Comparison of ENCODE assay signal across 22 cellular contexts in genomic region chr1:226641671-226642231, GRCh38.
DNase-seq lines count a peak whose midpoint lies in the region; ATAC-seq and TF ChIP-seq lines count a peak whose summit lies in the region.
"Had no signal": no experiment of that assay in that cellular context is flagged by ENCODE, and none has a peak within 500 bp of the region (broad histone marks: within the 10 kb centered on the region; RNA-seq: fewer than 3 reads in every experiment).

No MANE protein-coding gene starts in this region.

- 94 to 95% methylated on average over 19 to 23 of the region's 23 CpGs for WGBS in aorta, 2 donors
- 95 to 96% methylated on average over 20 to 23 of the region's 23 CpGs for WGBS in tibial nerve, 2 donors

- POLR2A ChIA-PET in naive thymus-derived CD8-positive, alpha-beta T cell (lab: Charles Lee), result interaction anchor here (0.9 to 26.5 kb wide), 7 partner anchors 11 to 187 kb away, joined by 3 to 613 read pairs (median 10); no protein-coding TSS in a partner anchor

- H3K9me3 Mint-ChIP-seq in naive thymus-derived CD8-positive, alpha-beta T cell, result no peaks in the 10 kb centered on the region
- H3K9me3 Mint-ChIP-seq: activated CD4-positive, alpha-beta memory T cell treated with anti-CD3 and anti-CD28 coated beads, Interleukin-2, amount 10 ng/mL, durations not matched to agents 7 days and 5 days; activated T-cell treated with anti-CD3 and anti-CD28 coated beads, Interleukin-2, amount 50 U/mL, for 72 hours; GM23338 had no signal

- H3K36me3 ChIP-seq in aorta (ENCODE audit: control insufficient read depth in 1 of 2, insufficient read depth in 2 of 2, low read length in 1 of 2) (no peaks in the 10 kb centered on the region), tibial nerve (peaks cover 0 to 87% (median 7%) of the 10 kb centered on the region in 3 donors)

- H3K4me1 ChIP-seq in aorta (ENCODE audit: control insufficient read depth in 1 of 2, insufficient read depth in 2 of 2, low read length in 2 of 2), result no peaks in the 10 kb centered on the region
- H3K4me1 ChIP-seq in tibial nerve, result peaks cover 0 to 53% (median 27%) of the 10 kb centered on the region in 4 donors

- no peak overlapping the region for H3K4me3 Mint-ChIP-seq in naive thymus-derived CD8-positive, alpha-beta T cell
- H3K4me3 Mint-ChIP-seq: activated CD4-positive, alpha-beta memory T cell treated with anti-CD3 and anti-CD28 coated beads, Interleukin-2, amount 10 ng/mL, durations not matched to agents 7 days and 5 days; activated T-cell treated with anti-CD3 and anti-CD28 coated beads, Interleukin-2, amount 50 U/mL, for 72 hours; GM23338 had no signal

- ATAC-seq in left ventricle myocardium superior, result no peak
- ATAC-seq in naive thymus-derived CD8-positive, alpha-beta T cell, result no peak
- ATAC-seq in aorta (ENCODE audit: low FRiP score), result no peak
- ATAC-seq: activated T-cell treated with anti-CD3 and anti-CD28 coated beads, Interleukin-2, amount 50 U/mL, for 72 hours; GM23338; sciatic nerve had no signal

- TF ChIP-seq CTCF in tibial nerve (IDR thresholded peaks at IDR 0.05), result no peak

- peaks cover 29 to 69% (median 65%) of the 10 kb centered on the region in 4 donors for H3K4me1 Mint-ChIP-seq in naive thymus-derived CD8-positive, alpha-beta T cell

- TF ChIP-seq POLR2A in tibial nerve (IDR thresholded peaks at IDR 0.05), result no peak

- H3K9me3 ChIP-seq in aorta (ENCODE audit: control insufficient read depth, low read length), result no peaks in the 10 kb centered on the region
- no peaks in the 10 kb centered on the region for H3K9me3 ChIP-seq in tibial nerve
- H3K9me3 ChIP-seq: MG63, vagina had no signal

- TF ChIP-seq EP300 in tibial nerve (IDR thresholded peaks at IDR 0.05), result no peak

- DNase-seq in left ventricle myocardium superior, result peak; percentile 21
- DNase-seq in cardiac septum (ENCODE audit: low spot score), result no peak
- DNase-seq in naive thymus-derived CD8-positive, alpha-beta T cell, result peak in 1 of 10 donors; percentile 36
- peak; percentile 42 to 72 for DNase-seq in aorta
- DNase-seq in tibial nerve (ENCODE audit: low spot score in 2 of 2), result no peak
- no peak for DNase-seq in activated CD4-positive, alpha-beta T cell treated with anti-CD3 and anti-CD28 coated beads for 1 hour
- DNase-seq in NCI-H187 treated with DMSO at 0.1 percent for 48 hours (lab: John Stamatoyannopoulos, UW), result no peak
- DNase-seq: activated CD4-positive, alpha-beta memory T cell treated with anti-CD3 and anti-CD28 coated beads, Interleukin-2, amount 10 ng/mL, durations not matched to agents 7 days and 5 days; activated T-cell treated with anti-CD3 and anti-CD28 coated beads, Interleukin-2, amount 50 U/mL, for 72 hours; amniotic stem cell; IMR-90; MG63; midbrain; NCI-H1694; occipital lobe; stimulated activated CD4-positive, alpha-beta T cell treated with anti-CD3 and anti-CD28 coated beads, Interleukin-1b, Interleukin-23, amount 100 ng/mL, for 48 hours had no signal

- H3K27me3 ChIP-seq in aorta (ENCODE audit: control insufficient read depth in 1 of 2, insufficient read depth in 2 of 2, low read length in 1 of 2) (no peaks in the 10 kb centered on the region), tibial nerve (no peaks in the 10 kb centered on the region)
- H3K27me3 ChIP-seq: MG63, vagina had no signal

- peak overlapping the region in 8 of 10 donors; percentile 14 to 97 (median 90) for H3K27ac Mint-ChIP-seq in naive thymus-derived CD8-positive, alpha-beta T cell
- H3K27ac Mint-ChIP-seq: activated CD4-positive, alpha-beta memory T cell treated with anti-CD3 and anti-CD28 coated beads, Interleukin-2, amount 10 ng/mL, durations not matched to agents 7 days and 5 days; GM23338 had no signal

- no peaks in the 10 kb centered on the region for H3K27me3 Mint-ChIP-seq in naive thymus-derived CD8-positive, alpha-beta T cell
- H3K27me3 Mint-ChIP-seq: activated CD4-positive, alpha-beta memory T cell treated with anti-CD3 and anti-CD28 coated beads, Interleukin-2, amount 10 ng/mL, durations not matched to agents 7 days and 5 days had no signal

- intact Hi-C loops in left ventricle myocardium superior (cut with micrococcal nuclease) (no loop called here), cardiac septum (cut with DNase I) (no loop called here), aorta (cut with DNase I) (no loop called here)

- H3K27ac ChIP-seq in cingulate gyrus (ENCODE audit: low read depth, low read length) (peak overlapping the region; percentile 54), aorta (ENCODE audit: low read depth in 1 of 2, low read length in 2 of 2) (no peak overlapping the region), tibial nerve (peak overlapping the region in 2 of 4 donors; percentile 8 to 16)
- H3K27ac ChIP-seq: RWPE1, vagina, VCaP had no signal

- H3K36me3 Mint-ChIP-seq in naive thymus-derived CD8-positive, alpha-beta T cell, result peaks cover 0 to 83% (median 0%) of the 10 kb centered on the region in 3 donors

- H3K4me3 ChIP-seq in aorta (ENCODE audit: low read length in 2 of 2) (no peak overlapping the region), tibial nerve (no peak overlapping the region)
- H3K4me3 ChIP-seq: GM23338, MG63, vagina had no signal

Comparison
In these comparisons a context has a peak if more than half of its experiments do, and no peak if none do; other contexts are left out.
1. DNase-seq: peak in left ventricle myocardium superior (single experiment) and aorta (2 of 2); none in cardiac septum (single experiment), tibial nerve (0 of 2), activated CD4-positive, alpha-beta T cell treated with anti-CD3 and anti-CD28 coated beads for 1 hour (single experiment) and NCI-H187 treated with DMSO at 0.1 percent for 48 hours (single experiment).